ENCODE assay signal across 11 cellular contexts in the genomic region with DNA sequence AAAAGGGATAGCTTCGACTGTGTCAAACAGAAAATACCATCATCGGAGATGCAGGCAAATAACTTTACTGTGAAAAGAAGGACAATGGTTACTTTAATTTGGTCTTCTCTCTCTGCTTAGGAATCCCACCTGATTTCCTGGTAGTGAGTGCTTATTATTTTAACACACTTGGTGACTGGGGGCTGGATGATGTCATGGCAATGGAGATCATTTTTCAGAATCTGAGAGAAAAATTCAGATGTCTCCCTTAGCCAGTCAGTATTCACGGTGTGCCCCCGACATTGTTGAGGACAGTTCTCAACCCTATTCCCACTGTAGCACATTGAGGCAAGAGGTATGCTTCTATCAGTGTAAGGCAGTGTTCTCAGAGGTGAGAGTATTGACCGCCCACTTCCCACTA.
"Had no signal": no experiment of that assay in that cellular context is flagged by ENCODE, and none has a peak within 500 bp of the region (broad histone marks: within the 10 kb centered on the region; RNA-seq: fewer than 3 reads in every experiment).

No MANE protein-coding gene starts in this region.

- H3K4me2 ChIP-seq: GM23338 had no signal

- H2AFZ ChIP-seq: GM23248 had no signal

- H3K27ac ChIP-seq: GM23248 had no signal

- H3K36me3 ChIP-seq: HAP-1 had no signal

- FAIRE-seq: H1, H54 had no signal

- H3K9ac ChIP-seq: GM23248 had no signal

- ATAC-seq: GM23338, HCT116 had no signal

- H3K9me3 ChIP-seq: HAP-1 had no signal

- DNase-seq: GM23248, GOT3, H7, H9, HCEC 1CT, HFFc6 had no signal

- H3K4me1 ChIP-seq: HAP-1 had no signal

- H3K4me3 ChIP-seq: GM23248, GM23338, HAP-1 had no signal
